1 cellular context compared by ENCODE assay signal in the genomic region with DNA sequence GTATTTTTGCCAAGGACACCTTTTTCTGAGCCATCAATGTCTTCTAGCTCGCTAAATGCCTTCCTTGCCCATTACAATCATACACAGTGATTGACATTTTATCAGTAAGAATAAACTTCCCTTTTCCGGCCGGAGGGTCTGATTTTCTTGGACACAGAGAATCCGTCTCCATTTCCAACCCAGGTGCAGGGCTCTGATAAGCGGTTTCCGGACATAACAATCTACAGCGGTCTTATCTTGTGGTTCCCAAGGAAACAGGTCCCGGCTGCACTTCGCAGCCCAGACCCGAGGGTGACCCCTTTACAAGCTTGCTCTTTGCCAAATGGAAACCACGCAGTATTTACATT.
TF ChIP-seq lines count a peak whose summit lies in the region.

No MANE protein-coding gene starts in this region.

TF ChIP-seq in GM23338, 12 proteins besides CTCF, POLR2A, EP300 and RAD21 (continued from another document):
- TF ChIP-seq, protein P1, sequence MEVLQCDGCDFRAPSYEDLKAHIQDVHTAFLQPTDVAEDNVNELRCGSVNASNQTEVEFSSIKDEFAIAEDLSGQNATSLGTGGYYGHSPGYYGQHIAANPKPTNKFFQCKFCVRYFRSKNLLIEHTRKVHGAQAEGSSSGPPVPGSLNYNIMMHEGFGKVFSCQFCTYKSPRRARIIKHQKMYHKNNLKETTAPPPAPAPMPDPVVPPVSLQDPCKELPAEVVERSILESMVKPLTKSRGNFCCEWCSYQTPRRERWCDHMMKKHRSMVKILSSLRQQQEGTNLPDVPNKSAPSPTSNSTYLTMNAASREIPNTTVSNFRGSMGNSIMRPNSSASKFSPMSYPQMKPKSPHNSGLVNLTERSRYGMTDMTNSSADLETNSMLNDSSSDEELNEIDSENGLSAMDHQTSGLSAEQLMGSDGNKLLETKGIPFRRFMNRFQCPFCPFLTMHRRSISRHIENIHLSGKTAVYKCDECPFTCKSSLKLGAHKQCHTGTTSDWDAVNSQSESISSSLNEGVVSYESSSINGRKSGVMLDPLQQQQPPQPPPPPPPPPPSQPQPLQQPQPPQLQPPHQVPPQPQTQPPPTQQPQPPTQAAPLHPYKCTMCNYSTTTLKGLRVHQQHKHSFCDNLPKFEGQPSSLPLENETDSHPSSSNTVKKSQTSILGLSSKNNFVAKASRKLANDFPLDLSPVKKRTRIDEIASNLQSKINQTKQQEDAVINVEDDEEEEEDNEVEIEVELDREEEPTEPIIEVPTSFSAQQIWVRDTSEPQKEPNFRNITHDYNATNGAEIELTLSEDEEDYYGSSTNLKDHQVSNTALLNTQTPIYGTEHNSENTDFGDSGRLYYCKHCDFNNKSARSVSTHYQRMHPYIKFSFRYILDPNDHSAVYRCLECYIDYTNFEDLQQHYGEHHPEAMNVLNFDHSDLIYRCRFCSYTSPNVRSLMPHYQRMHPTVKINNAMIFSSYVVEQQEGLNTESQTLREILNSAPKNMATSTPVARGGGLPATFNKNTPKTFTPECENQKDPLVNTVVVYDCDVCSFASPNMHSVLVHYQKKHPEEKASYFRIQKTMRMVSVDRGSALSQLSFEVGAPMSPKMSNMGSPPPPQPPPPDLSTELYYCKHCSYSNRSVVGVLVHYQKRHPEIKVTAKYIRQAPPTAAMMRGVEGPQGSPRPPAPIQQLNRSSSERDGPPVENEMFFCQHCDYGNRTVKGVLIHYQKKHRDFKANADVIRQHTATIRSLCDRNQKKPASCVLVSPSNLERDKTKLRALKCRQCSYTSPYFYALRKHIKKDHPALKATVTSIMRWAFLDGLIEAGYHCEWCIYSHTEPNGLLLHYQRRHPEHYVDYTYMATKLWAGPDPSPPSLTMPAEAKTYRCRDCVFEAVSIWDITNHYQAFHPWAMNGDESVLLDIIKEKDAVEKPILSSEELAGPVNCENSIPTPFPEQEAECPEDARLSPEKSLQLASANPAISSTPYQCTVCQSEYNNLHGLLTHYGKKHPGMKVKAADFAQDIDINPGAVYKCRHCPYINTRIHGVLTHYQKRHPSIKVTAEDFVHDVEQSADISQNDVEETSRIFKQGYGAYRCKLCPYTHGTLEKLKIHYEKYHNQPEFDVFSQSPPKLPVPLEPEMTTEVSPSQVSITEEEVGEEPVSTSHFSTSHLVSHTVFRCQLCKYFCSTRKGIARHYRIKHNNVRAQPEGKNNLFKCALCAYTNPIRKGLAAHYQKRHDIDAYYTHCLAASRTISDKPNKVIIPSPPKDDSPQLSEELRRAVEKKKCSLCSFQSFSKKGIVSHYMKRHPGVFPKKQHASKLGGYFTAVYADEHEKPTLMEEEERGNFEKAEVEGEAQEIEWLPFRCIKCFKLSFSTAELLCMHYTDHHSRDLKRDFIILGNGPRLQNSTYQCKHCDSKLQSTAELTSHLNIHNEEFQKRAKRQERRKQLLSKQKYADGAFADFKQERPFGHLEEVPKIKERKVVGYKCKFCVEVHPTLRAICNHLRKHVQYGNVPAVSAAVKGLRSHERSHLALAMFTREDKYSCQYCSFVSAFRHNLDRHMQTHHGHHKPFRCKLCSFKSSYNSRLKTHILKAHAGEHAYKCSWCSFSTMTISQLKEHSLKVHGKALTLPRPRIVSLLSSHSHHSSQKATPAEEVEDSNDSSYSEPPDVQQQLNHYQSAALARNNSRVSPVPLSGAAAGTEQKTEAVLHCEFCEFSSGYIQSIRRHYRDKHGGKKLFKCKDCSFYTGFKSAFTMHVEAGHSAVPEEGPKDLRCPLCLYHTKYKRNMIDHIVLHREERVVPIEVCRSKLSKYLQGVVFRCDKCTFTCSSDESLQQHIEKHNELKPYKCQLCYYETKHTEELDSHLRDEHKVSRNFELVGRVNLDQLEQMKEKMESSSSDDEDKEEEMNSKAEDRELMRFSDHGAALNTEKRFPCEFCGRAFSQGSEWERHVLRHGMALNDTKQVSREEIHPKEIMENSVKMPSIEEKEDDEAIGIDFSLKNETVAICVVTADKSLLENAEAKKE (CRISPR knock-in tag; IDR thresholded peaks at IDR 0.05), result no peak
- no peak for TF ChIP-seq JUNB (IDR thresholded peaks at IDR 0.05; ENCODE audit: unreplicated experiment)
- no peak for TF ChIP-seq EZH2phosphoT487 (IDR thresholded peaks at IDR 0.05; ENCODE audit: unreplicated experiment)
- TF ChIP-seq, protein P2, sequence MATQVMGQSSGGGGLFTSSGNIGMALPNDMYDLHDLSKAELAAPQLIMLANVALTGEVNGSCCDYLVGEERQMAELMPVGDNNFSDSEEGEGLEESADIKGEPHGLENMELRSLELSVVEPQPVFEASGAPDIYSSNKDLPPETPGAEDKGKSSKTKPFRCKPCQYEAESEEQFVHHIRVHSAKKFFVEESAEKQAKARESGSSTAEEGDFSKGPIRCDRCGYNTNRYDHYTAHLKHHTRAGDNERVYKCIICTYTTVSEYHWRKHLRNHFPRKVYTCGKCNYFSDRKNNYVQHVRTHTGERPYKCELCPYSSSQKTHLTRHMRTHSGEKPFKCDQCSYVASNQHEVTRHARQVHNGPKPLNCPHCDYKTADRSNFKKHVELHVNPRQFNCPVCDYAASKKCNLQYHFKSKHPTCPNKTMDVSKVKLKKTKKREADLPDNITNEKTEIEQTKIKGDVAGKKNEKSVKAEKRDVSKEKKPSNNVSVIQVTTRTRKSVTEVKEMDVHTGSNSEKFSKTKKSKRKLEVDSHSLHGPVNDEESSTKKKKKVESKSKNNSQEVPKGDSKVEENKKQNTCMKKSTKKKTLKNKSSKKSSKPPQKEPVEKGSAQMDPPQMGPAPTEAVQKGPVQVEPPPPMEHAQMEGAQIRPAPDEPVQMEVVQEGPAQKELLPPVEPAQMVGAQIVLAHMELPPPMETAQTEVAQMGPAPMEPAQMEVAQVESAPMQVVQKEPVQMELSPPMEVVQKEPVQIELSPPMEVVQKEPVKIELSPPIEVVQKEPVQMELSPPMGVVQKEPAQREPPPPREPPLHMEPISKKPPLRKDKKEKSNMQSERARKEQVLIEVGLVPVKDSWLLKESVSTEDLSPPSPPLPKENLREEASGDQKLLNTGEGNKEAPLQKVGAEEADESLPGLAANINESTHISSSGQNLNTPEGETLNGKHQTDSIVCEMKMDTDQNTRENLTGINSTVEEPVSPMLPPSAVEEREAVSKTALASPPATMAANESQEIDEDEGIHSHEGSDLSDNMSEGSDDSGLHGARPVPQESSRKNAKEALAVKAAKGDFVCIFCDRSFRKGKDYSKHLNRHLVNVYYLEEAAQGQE (IDR thresholded peaks at IDR 0.05; ENCODE audit: unreplicated experiment), result no peak
- no peak for TF ChIP-seq POLR2AphosphoS5 (IDR thresholded peaks at IDR 0.05; ENCODE audit: low read depth)
- TF ChIP-seq STAT1 (IDR thresholded peaks at IDR 0.05; ENCODE audit: unreplicated experiment), result no peak
- no peak for TF ChIP-seq CREB1 (CRISPR knock-in tag; IDR thresholded peaks at IDR 0.05; ENCODE audit: low read depth)
- TF ChIP-seq, protein P3, sequence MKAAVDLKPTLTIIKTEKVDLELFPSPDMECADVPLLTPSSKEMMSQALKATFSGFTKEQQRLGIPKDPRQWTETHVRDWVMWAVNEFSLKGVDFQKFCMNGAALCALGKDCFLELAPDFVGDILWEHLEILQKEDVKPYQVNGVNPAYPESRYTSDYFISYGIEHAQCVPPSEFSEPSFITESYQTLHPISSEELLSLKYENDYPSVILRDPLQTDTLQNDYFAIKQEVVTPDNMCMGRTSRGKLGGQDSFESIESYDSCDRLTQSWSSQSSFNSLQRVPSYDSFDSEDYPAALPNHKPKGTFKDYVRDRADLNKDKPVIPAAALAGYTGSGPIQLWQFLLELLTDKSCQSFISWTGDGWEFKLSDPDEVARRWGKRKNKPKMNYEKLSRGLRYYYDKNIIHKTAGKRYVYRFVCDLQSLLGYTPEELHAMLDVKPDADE (IDR thresholded peaks at IDR 0.05), result no peak
- TF ChIP-seq NANOG (IDR thresholded peaks at IDR 0.05; ENCODE audit: borderline replicate concordance), result no peak
